Comparison of ENCODE assay signal across 13 cellular contexts in genomic region chr17:44945652-44946051, GRCh38. TPM values are rescaled to one million over a fixed set of nuclear protein-coding genes. Genes with fewer than 3 reads are reported as not detected.
DNase-seq lines count a peak whose midpoint lies in the region; ATAC-seq, FAIRE-seq and TF ChIP-seq lines count a peak whose summit lies in the region.
"Not testable (repeated sequence)": the region's sequence is repeated elsewhere in the genome, so short reads cannot be mapped to it uniquely, and the experiment has no call there.
"Had no signal": no experiment of that assay in that cellular context is flagged by ENCODE, and none has a peak within 500 bp of the region (broad histone marks: within the 10 kb centered on the region; RNA-seq: fewer than 3 reads in every experiment).

No MANE protein-coding gene starts in this region.

- 95% methylated on average over 10 of the region's 10 CpGs for WGBS in A549 (ENCODE audit: missing lambda C conversion rate)

- DNase-seq in A549 (ENCODE audit: low read depth in 1 of 2, low spot score in 1 of 2); GM23338 (ENCODE audit: low spot score); Karpas-422; activated naive CD8-positive, alpha-beta T cell treated with anti-CD3 and anti-CD28 coated beads for 36 hours; cardiac muscle cell (ENCODE audit: low read depth in 1 of 2, low spot score in 1 of 2); neural crest cell (ENCODE audit: low read depth, low spot score): not testable (repeated sequence)
- DNase-seq in RPMI8226, result peak; percentile 1
- DNase-seq in activated CD4-positive, alpha-beta memory T cell treated with anti-CD3 and anti-CD28 coated beads for 36 hours, result peak; percentile 2

- H3K4me2 ChIP-seq in A549, result peak overlapping the region; percentile 94
- H3K4me2 ChIP-seq in GM23338, result not testable (repeated sequence)
- H3K4me2 ChIP-seq in Karpas-422 (ENCODE audit: low read depth, low read length, poor library complexity, severe bottlenecking), result peak overlapping the region; percentile 87

- not testable (repeated sequence) for TF ChIP-seq EP300 in A549 (IDR thresholded peaks at IDR 0.05)

- H4K20me1 ChIP-seq in GM23338 (replicated peaks; ENCODE audit: insufficient read depth), result peaks cover 36% of the 10 kb centered on the region
- H4K20me1 ChIP-seq in Karpas-422 (ENCODE audit: insufficient read depth, low read depth, low read length), result not testable (repeated sequence)

- not testable (repeated sequence) for H3K9me3 Mint-ChIP-seq in GM23338; activated CD4-positive, alpha-beta memory T cell treated with anti-CD3 and anti-CD28 coated beads for 36 hours; activated naive CD8-positive, alpha-beta T cell treated with anti-CD3 and anti-CD28 coated beads for 36 hours; neural crest cell

- CTCF ChIA-PET in A549 (lab: Yijun Ruan, JAX), result interaction anchor here (0.6 to 38.8 kb wide), 5 partner anchors 23 to 188 kb away, joined by 3 to 752 read pairs (median 5); partner anchors contain the start of gene GFAP
- CTCF ChIA-PET in activated CD4-positive, alpha-beta memory T cell treated with anti-CD3 and anti-CD28 coated beads for 36 hours (lab: Charles Lee), result interaction anchor here (1.1 to 1.9 kb wide), 2 partner anchors 25 to 190 kb away, joined by 3 to 5 read pairs; partner anchors contain the start of gene ACBD4

- TF ChIP-seq CTCF in A549 (IDR thresholded peaks at IDR 0.05); GM23338 (conservative IDR thresholded peaks at IDR 0.05; ENCODE audit: low read depth in 2 of 2); cardiac muscle cell (IDR thresholded peaks at IDR 0.05; ENCODE audit: low read depth, low read length); neural crest cell (conservative IDR thresholded peaks at IDR 0.05): not testable (repeated sequence)

- H3K4me1 Mint-ChIP-seq in GM23338 (peaks cover 14% of the 10 kb centered on the region), neural crest cell (peaks cover 37% of the 10 kb centered on the region)
- H3K4me1 Mint-ChIP-seq in activated CD4-positive, alpha-beta memory T cell treated with anti-CD3 and anti-CD28 coated beads for 36 hours (ENCODE audit: low read depth), result not testable (repeated sequence)
- peaks cover 11% of the 10 kb centered on the region for H3K4me1 Mint-ChIP-seq in activated naive CD8-positive, alpha-beta T cell treated with anti-CD3 and anti-CD28 coated beads for 36 hours

- POLR2A ChIA-PET in A549 (lab: Yijun Ruan, JAX), result interaction anchor here (0.7 kb wide), 1 partner anchor 68 kb away, joined by 7 read pairs; no protein-coding TSS in a partner anchor
- POLR2A ChIA-PET in activated CD4-positive, alpha-beta memory T cell treated with anti-CD3 and anti-CD28 coated beads for 36 hours (lab: Charles Lee), result not testable (repeated sequence)

- ATAC-seq in A549, GM23338: not testable (repeated sequence)

- H3K9ac ChIP-seq in Karpas-422 (ENCODE audit: low read length), result not testable (repeated sequence)

- H3K27me3 Mint-ChIP-seq in GM23338 (ENCODE audit: insufficient read depth, low read depth, poor library complexity); activated CD4-positive, alpha-beta memory T cell treated with anti-CD3 and anti-CD28 coated beads for 36 hours; activated naive CD8-positive, alpha-beta T cell treated with anti-CD3 and anti-CD28 coated beads for 36 hours; neural crest cell (ENCODE audit: low read depth): not testable (repeated sequence)

- intact Hi-C loops in activated CD4-positive, alpha-beta memory T cell treated with anti-CD3 and anti-CD28 coated beads for 36 hours (cut with micrococcal nuclease), result loop anchor here (2.0 kb wide), 2 partner anchors 75 to 105 kb away; partner anchors contain the start of gene DCAKD

- H3K27me3 ChIP-seq in GM23338 (ENCODE audit: insufficient read depth); Karpas-422 (ENCODE audit: low read length); cardiac muscle cell: not testable (repeated sequence)

- TF ChIP-seq RAD21 in A549 (conservative IDR thresholded peaks at IDR 0.05 in 1 of 2, IDR thresholded peaks at IDR 0.05 in 1 of 2), result not testable (repeated sequence)

- H3K4me1 ChIP-seq in A549, result peaks cover 37% of the 10 kb centered on the region
- H3K4me1 ChIP-seq in GM23338 (ENCODE audit: insufficient read depth), result peaks cover 16% of the 10 kb centered on the region
- H3K4me1 ChIP-seq in Karpas-422 (ENCODE audit: low read length), result peaks cover 21% of the 10 kb centered on the region
- peaks cover 12% of the 10 kb centered on the region for H3K4me1 ChIP-seq in cardiac muscle cell (ENCODE audit: low read depth)

- not testable (repeated sequence) for FAIRE-seq in A549 (lab: Jason Lieb, UNC)

- H3K36me3 Mint-ChIP-seq in GM23338 (ENCODE audit: low read depth) (peaks cover 41% of the 10 kb centered on the region), neural crest cell (ENCODE audit: low read depth) (peaks cover 16% of the 10 kb centered on the region)
- H3K36me3 Mint-ChIP-seq in activated CD4-positive, alpha-beta memory T cell treated with anti-CD3 and anti-CD28 coated beads for 36 hours, result peaks cover 11% of the 10 kb centered on the region
- peaks cover 32% of the 10 kb centered on the region for H3K36me3 Mint-ChIP-seq in activated naive CD8-positive, alpha-beta T cell treated with anti-CD3 and anti-CD28 coated beads for 36 hours

- H3K9me2 ChIP-seq in GM23338 (ENCODE audit: insufficient read depth); Karpas-422 (replicated peaks; ENCODE audit: insufficient read depth, low read length): not testable (repeated sequence)

- not testable (repeated sequence) for TF ChIP-seq POLR2A in A549 (IDR thresholded peaks at IDR 0.05; ENCODE audit: low read length)

- not testable (repeated sequence) for H3F3A ChIP-seq in GM23338 (replicated peaks; ENCODE audit: low read depth)

- H3K4me3 ChIP-seq in A549, result peak overlapping the region; percentile 75; the same call in 2 of the 3 replicates
- not testable (repeated sequence) for H3K4me3 ChIP-seq in GM23338
- peak overlapping the region; percentile 96; the same call in 1 of the 2 replicates for H3K4me3 ChIP-seq in Karpas-422 (ENCODE audit: low read length)
- H3K4me3 ChIP-seq in cardiac muscle cell, result peak overlapping the region; percentile 69

- peak overlapping the region; percentile 97 for H3K4me3 Mint-ChIP-seq in GM23338
- H3K4me3 Mint-ChIP-seq in activated CD4-positive, alpha-beta memory T cell treated with anti-CD3 and anti-CD28 coated beads for 36 hours, result not testable (repeated sequence)
- H3K4me3 Mint-ChIP-seq in activated naive CD8-positive, alpha-beta T cell treated with anti-CD3 and anti-CD28 coated beads for 36 hours, result peak overlapping the region; percentile 37
- H3K4me3 Mint-ChIP-seq in neural crest cell, result peak overlapping the region; percentile 92

- not testable (repeated sequence) for H3K9me3 ChIP-seq in A549; Karpas-422 (ENCODE audit: low read length); cardiac muscle cell (ENCODE audit: low read depth)

- H2AFZ ChIP-seq in GM23338; Karpas-422 (ENCODE audit: low read length): not testable (repeated sequence)

- H3K36me3 ChIP-seq in GM23338 (ENCODE audit: insufficient read depth); cardiac muscle cell: not testable (repeated sequence)
- peaks cover 46% of the 10 kb centered on the region for H3K36me3 ChIP-seq in Karpas-422 (ENCODE audit: insufficient read depth, low read length)

- H3K79me2 ChIP-seq in GM23338 (replicated peaks; ENCODE audit: insufficient read depth), result peaks cover 68% of the 10 kb centered on the region
- peaks cover 68% of the 10 kb centered on the region for H3K79me2 ChIP-seq in Karpas-422 (ENCODE audit: low read length)

- H3K27ac Mint-ChIP-seq in GM23338; activated CD4-positive, alpha-beta memory T cell treated with anti-CD3 and anti-CD28 coated beads for 36 hours; activated naive CD8-positive, alpha-beta T cell treated with anti-CD3 and anti-CD28 coated beads for 36 hours; neural crest cell (ENCODE audit: unreplicated experiment): not testable (repeated sequence)

- 0 out of 6 replicates have a peak overlapping the region, but pooled peaks of 1 of the 2 experiments have one; percentile 13 for H3K27ac ChIP-seq in A549
- not testable (repeated sequence) for H3K27ac ChIP-seq in GM23338 (ENCODE audit: low read depth); Karpas-422 (ENCODE audit: low read length); cardiac muscle cell

RNA-seq across cellular contexts. Expression of gene KIF18B, which starts 1.9 kb away (rescaled TPM):
- polyA plus RNA-seq in A549 (2011; rRNA removed) (19.6 and 20.5 TPM in 2 replicates), A549 (2017; fragmentation: RNase III; extraction: RNeasy Plus Mini Kit Qiagen cat#74134 plus additional on column Dnase treatment) (39.9 to 41.7 TPM (median 41.7 TPM) in 3 replicates), GM23338 (2016; fragmentation: Nextera tagmentation; extraction: Ambion mirVana) (13.5 and 14.1 TPM in 2 replicates), cardiac muscle cell (4.1 and 22.2 TPM in 2 replicates)
- polyA plus RNA-seq in A549 (2012; cell fraction: cytosol; rRNA removed), result 53.3 and 61.3 TPM in 2 replicates
- 229 and 244 TPM in 2 replicates for polyA plus RNA-seq in A549 (2012; cell fraction: nucleus; rRNA removed)
- 48.0 and 51.0 TPM in 2 replicates for polyA minus RNA-seq in A549 (2011; rRNA and poly(A)+ RNA removed)
- total RNA-seq in GM23338 (2014; rRNA removed; shearing (Covaris generic)), result 27.1 and 28.4 TPM in 2 replicates
- 8.5 and 11.8 TPM in 2 replicates for total RNA-seq in Karpas-422 (2014; rRNA removed; shearing (Covaris generic); ENCODE audit: low replicate concordance)
- total RNA-seq in activated CD4-positive, alpha-beta memory T cell treated with anti-CD3 and anti-CD28 coated beads for 36 hours, result 10 to 100 TPM; 36.2 to 42.9 TPM
- 10 to 100 TPM; 36.7 to 37.1 TPM for total RNA-seq in activated naive CD8-positive, alpha-beta T cell treated with anti-CD3 and anti-CD28 coated beads for 36 hours
- total RNA-seq in cardiac muscle cell (4.2 and 21.1 TPM in 2 replicates), neural crest cell (87.3 and 93.1 TPM in 2 replicates)
- polyA plus RNA-seq: IgD-negative memory B cell had no signal

RNA-seq across cellular contexts. Expression of gene C1QL1, which starts 22.5 kb away (rescaled TPM):
- polyA plus RNA-seq in A549 (2011; rRNA removed) (1.9 and 2.6 TPM in 2 replicates), A549 (2017; fragmentation: RNase III; extraction: RNeasy Plus Mini Kit Qiagen cat#74134 plus additional on column Dnase treatment) (7.4 to 9.3 TPM (median 8.5 TPM) in 3 replicates), GM23338 (2016; fragmentation: Nextera tagmentation; extraction: Ambion mirVana) (4.3 and 6.8 TPM in 2 replicates), cardiac muscle cell (38.6 and 44.0 TPM in 2 replicates)
- polyA plus RNA-seq in A549 (2012; cell fraction: cytosol; rRNA removed), result 17.3 and 27.1 TPM in 2 replicates
- 11.6 and 18.6 TPM in 2 replicates for polyA plus RNA-seq in A549 (2012; cell fraction: nucleus; rRNA removed)
- polyA minus RNA-seq in A549 (2011; rRNA and poly(A)+ RNA removed), result 2.5 TPM in 2 replicates
- 4.9 and 14.4 TPM in 2 replicates for total RNA-seq in GM23338 (2014; rRNA removed; shearing (Covaris generic))
- total RNA-seq in Karpas-422 (2014; rRNA removed; shearing (Covaris generic); ENCODE audit: low replicate concordance), result not detected in 2 replicates
- under 1 TPM; 0.76 to 0.87 TPM for total RNA-seq in activated CD4-positive, alpha-beta memory T cell treated with anti-CD3 and anti-CD28 coated beads for 36 hours
- not detected for total RNA-seq in activated naive CD8-positive, alpha-beta T cell treated with anti-CD3 and anti-CD28 coated beads for 36 hours
- total RNA-seq in cardiac muscle cell (24.6 and 25.2 TPM in 2 replicates), neural crest cell (7.1 and 7.7 TPM in 2 replicates)
- total RNA-seq: CD8-positive, alpha-beta T cell had no signal
- polyA plus RNA-seq: IgD-negative memory B cell had no signal

RNA-seq across cellular contexts. Expression of gene GFAP, which starts 30.4 kb away (rescaled TPM):
- polyA plus RNA-seq in A549 (2011; rRNA removed), result 1.8 and 2.1 TPM in 2 replicates
- 2.6 and 2.8 TPM in 2 replicates for polyA plus RNA-seq in A549 (2012; cell fraction: cytosol; rRNA removed)
- polyA plus RNA-seq in A549 (2012; cell fraction: nucleus; rRNA removed), result 1.3 and 2.1 TPM in 2 replicates
- 1.2 to 1.5 TPM (median 1.4 TPM) in 3 replicates for polyA plus RNA-seq in A549 (2017; fragmentation: RNase III; extraction: RNeasy Plus Mini Kit Qiagen cat#74134 plus additional on column Dnase treatment)
- 0.83 and 1.6 TPM in 2 replicates for polyA minus RNA-seq in A549 (2011; rRNA and poly(A)+ RNA removed)
- total RNA-seq in GM23338 (2014; rRNA removed; shearing (Covaris generic)), result 4.0 and 5.1 TPM in 2 replicates
- polyA plus RNA-seq in GM23338 (2016; fragmentation: Nextera tagmentation; extraction: Ambion mirVana), result 0.15 and 0.73 TPM in 2 replicates
- total RNA-seq in Karpas-422 (2014; rRNA removed; shearing (Covaris generic); ENCODE audit: low replicate concordance), result not detected in 2 replicates
- total RNA-seq in activated CD4-positive, alpha-beta memory T cell treated with anti-CD3 and anti-CD28 coated beads for 36 hours, result not detected
- not detected for total RNA-seq in activated naive CD8-positive, alpha-beta T cell treated with anti-CD3 and anti-CD28 coated beads for 36 hours
- 3.5 and 11.0 TPM in 2 replicates for total RNA-seq in cardiac muscle cell
- polyA plus RNA-seq in cardiac muscle cell, result 4.0 and 7.0 TPM in 2 replicates
- total RNA-seq in neural crest cell, result not detected in 2 replicates
- total RNA-seq: CD8-positive, alpha-beta T cell; dermis microvascular lymphatic vessel endothelial cell; MCF 10A; RPMI7951 had no signal

RNA-seq across cellular contexts. Expression of gene EFTUD2, which starts 46.4 kb away (rescaled TPM):
- polyA plus RNA-seq in A549 (2011; rRNA removed), result 254 and 353 TPM in 2 replicates
- polyA plus RNA-seq in A549 (2012; cell fraction: cytosol; rRNA removed), result 147 and 178 TPM in 2 replicates
- 314 and 320 TPM in 2 replicates for polyA plus RNA-seq in A549 (2012; cell fraction: nucleus; rRNA removed)
- polyA plus RNA-seq in A549 (2017; fragmentation: RNase III; extraction: RNeasy Plus Mini Kit Qiagen cat#74134 plus additional on column Dnase treatment), result 216 to 251 TPM (median 224 TPM) in 3 replicates
- polyA minus RNA-seq in A549 (2011; rRNA and poly(A)+ RNA removed), result 336 and 388 TPM in 2 replicates
- 196 and 203 TPM in 2 replicates for total RNA-seq in GM23338 (2014; rRNA removed; shearing (Covaris generic))
- polyA plus RNA-seq in GM23338 (2016; fragmentation: Nextera tagmentation; extraction: Ambion mirVana), result 52.5 and 61.6 TPM in 2 replicates
- 80.2 and 97.5 TPM in 2 replicates for total RNA-seq in Karpas-422 (2014; rRNA removed; shearing (Covaris generic); ENCODE audit: low replicate concordance)
- 100 to 1,000 TPM; 162 to 171 TPM for total RNA-seq in activated CD4-positive, alpha-beta memory T cell treated with anti-CD3 and anti-CD28 coated beads for 36 hours
- total RNA-seq in activated naive CD8-positive, alpha-beta T cell treated with anti-CD3 and anti-CD28 coated beads for 36 hours, result 100 to 1,000 TPM; 258 TPM
- total RNA-seq in cardiac muscle cell, result 101 and 151 TPM in 2 replicates
- 105 and 141 TPM in 2 replicates for polyA plus RNA-seq in cardiac muscle cell
- 192 and 196 TPM in 2 replicates for total RNA-seq in neural crest cell
